ENCODE assay signal across 1 cellular context in the genomic region with DNA sequence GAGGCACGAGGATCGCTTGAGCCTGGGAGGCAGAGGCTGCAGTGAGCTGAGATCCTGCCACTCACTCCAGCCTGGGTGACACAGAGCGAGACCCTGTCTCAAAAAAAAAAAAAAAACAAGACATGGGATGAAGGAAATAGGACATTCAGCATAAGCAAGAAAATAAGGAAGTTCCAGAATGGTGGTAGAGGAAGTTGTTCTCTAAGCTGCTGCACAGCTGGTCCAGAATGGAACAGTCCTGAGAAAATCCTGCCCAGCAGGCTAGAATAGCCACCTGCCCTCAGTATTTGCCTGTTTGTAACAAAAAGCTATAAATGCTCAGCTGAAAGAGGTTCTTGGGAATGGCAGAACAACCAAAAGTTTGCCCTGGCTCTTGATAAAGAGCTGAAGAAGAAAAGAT.
TF ChIP-seq lines count a peak whose summit lies in the region.

No MANE protein-coding gene starts in this region.

TF ChIP-seq in K562, 482 proteins besides CTCF, POLR2A, EP300 and RAD21:
- TF ChIP-seq PRDM10 (IDR thresholded peaks at IDR 0.05; ENCODE audit: partially characterized antibody) (peak; percentile 29), STAG1 (CRISPR knock-in tag; IDR thresholded peaks at IDR 0.05; ENCODE audit: borderline replicate concordance) (no peak)
TF ChIP-seq in K562: peak in this region for 1.
